In genomic region chr1:191504999-191505398, GRCh38 we compare ENCODE assay signal across 20 cellular contexts.
A peak's percentile ranks its signal among the peaks of the same experiment; 100 is the strongest.
DNase-seq lines count a peak whose midpoint lies in the region; ATAC-seq, FAIRE-seq and TF ChIP-seq lines count a peak whose summit lies in the region.
"Had no signal": no experiment of that assay in that cellular context is flagged by ENCODE, and none has a peak within 500 bp of the region (broad histone marks: within the 10 kb centered on the region; RNA-seq: fewer than 3 reads in every experiment).

No MANE protein-coding gene starts in this region.

- no peak overlapping the region for H3K4me3 ChIP-seq in SU-DHL-6 (ENCODE audit: insufficient read depth, low read length, poor library complexity, severe bottlenecking)
- no peak overlapping the region for H3K4me3 ChIP-seq in kidney (ENCODE audit: low read length in 2 of 2)
- no peak overlapping the region for H3K4me3 ChIP-seq in upper lobe of left lung
- H3K4me3 ChIP-seq: A549, BLaER1, GM12878 had no signal

- H3K9ac ChIP-seq in SU-DHL-6 (ENCODE audit: low read length), result no peak overlapping the region
- H3K9ac ChIP-seq in kidney (ENCODE audit: low read length in 2 of 2), result no peak overlapping the region
- H3K9ac ChIP-seq: BLaER1 had no signal

- H3K36me3 ChIP-seq in SU-DHL-6 (ENCODE audit: low read length) (no peaks in the 10 kb centered on the region), kidney (ENCODE audit: control insufficient read depth in 1 of 2, insufficient read depth in 2 of 2, low read length in 2 of 2) (no peaks in the 10 kb centered on the region), upper lobe of left lung (no peaks in the 10 kb centered on the region)
- H3K36me3 ChIP-seq: BE2C, BLaER1 had no signal

- H3K27me3 ChIP-seq in SU-DHL-6 (ENCODE audit: low read length), result no peaks in the 10 kb centered on the region
- H3K27me3 ChIP-seq in upper lobe of left lung, result no peaks in the 10 kb centered on the region
- H3K27me3 ChIP-seq: BE2C, BLaER1 had no signal

- TF ChIP-seq CTCF in SU-DHL-6 (IDR thresholded peaks at IDR 0.05; ENCODE audit: insufficient read depth, low read length, poor library complexity, severe bottlenecking), result no peak
- no peak for TF ChIP-seq CTCF in kidney (IDR thresholded peaks at IDR 0.05; ENCODE audit: borderline replicate concordance, extremely low read depth, insufficient read depth)
- no peak for TF ChIP-seq CTCF in upper lobe of left lung (IDR thresholded peaks at IDR 0.05)

- DNase-seq in kidney (no peak), upper lobe of left lung (no peak), AG20443 (ENCODE audit: low spot score) (no peak)
- DNase-seq: BE2C; C1 segment of cervical spinal cord; Caco-2; Calu3; CD4-positive, alpha-beta memory T cell; CD4-positive, CD25-positive, alpha-beta regulatory T cell; CD8-positive, alpha-beta memory T cell; DMS79 treated with DMSO at 0.1 percent for 48 hours; GDM1 had no signal

- intact Hi-C loops in kidney (cut with DNase I), result no loop called here

- no peaks in the 10 kb centered on the region; the same call in 1 of the 2 replicates for H3K9me2 ChIP-seq in SU-DHL-6 (replicated peaks; ENCODE audit: insufficient read depth, low read length)

- no peak overlapping the region for H3K27ac ChIP-seq in SU-DHL-6 (ENCODE audit: low read depth, low read length)
- H3K27ac ChIP-seq in kidney (ENCODE audit: low read depth in 2 of 2, low read length in 2 of 2), result no peak overlapping the region
- no peak overlapping the region for H3K27ac ChIP-seq in upper lobe of left lung
- H3K27ac ChIP-seq: 22Rv1, A549, BLaER1 had no signal

- TF ChIP-seq POLR2A in upper lobe of left lung (IDR thresholded peaks at IDR 0.05), result no peak

- no peaks in the 10 kb centered on the region for H3F3A ChIP-seq in SU-DHL-6 (ENCODE audit: insufficient read depth)

- no peaks in the 10 kb centered on the region for H3K9me3 ChIP-seq in SU-DHL-6 (ENCODE audit: insufficient read depth, low read length)
- no peaks in the 10 kb centered on the region for H3K9me3 ChIP-seq in kidney (ENCODE audit: control insufficient read depth in 1 of 2, low read length in 2 of 2)
- no peaks in the 10 kb centered on the region for H3K9me3 ChIP-seq in upper lobe of left lung
- H3K9me3 ChIP-seq: A549, BE2C, BLaER1, Caco-2 had no signal

- FAIRE-seq in G401.6 (lab: Jason Lieb, UNC), result peak; percentile 21
- FAIRE-seq in kidney (lab: Jason Lieb, UNC), result peak; percentile 33
- FAIRE-seq: GM12878, GM12892, GM18507 had no signal

- ATAC-seq in upper lobe of left lung (ENCODE audit: low FRiP score in 2 of 2), result no peak
- ATAC-seq: A549, GM12878 had no signal

- no peak overlapping the region for H3K4me2 ChIP-seq in SU-DHL-6 (ENCODE audit: low read depth, low read length, poor library complexity, severe bottlenecking)
- H3K4me2 ChIP-seq: A549, BLaER1 had no signal

- H4K20me1 ChIP-seq in SU-DHL-6 (ENCODE audit: low read depth, low read length), result no peaks in the 10 kb centered on the region
- H4K20me1 ChIP-seq: BLaER1 had no signal

- H3K79me2 ChIP-seq in SU-DHL-6 (ENCODE audit: insufficient read depth, low read length), result no peaks in the 10 kb centered on the region

- H3K4me1 ChIP-seq in kidney (ENCODE audit: control insufficient read depth in 1 of 2, insufficient read depth in 1 of 2, low read depth in 1 of 2, low read length in 2 of 2) (no peaks in the 10 kb centered on the region), upper lobe of left lung (no peaks in the 10 kb centered on the region)
- H3K4me1 ChIP-seq: A549, BE2C, BLaER1, Caco-2 had no signal

- no peak for TF ChIP-seq EP300 in upper lobe of left lung (IDR thresholded peaks at IDR 0.05)

- H2AFZ ChIP-seq in SU-DHL-6 (ENCODE audit: low read depth, low read length, severe bottlenecking), result peak overlapping the region; percentile 51
